In genomic region chr2:54606393-54606973, GRCh38 we compare ENCODE assay signal across 8 cellular contexts.
DNase-seq lines count a peak whose midpoint lies in the region; ATAC-seq lines count a peak whose summit lies in the region.

No MANE protein-coding gene starts in this region.

- H3K36me3 ChIP-seq in adipocyte (ENCODE audit: control insufficient read depth, insufficient read depth, low read length, severe bottlenecking) (peaks cover 4% of the 10 kb centered on the region), aorta (ENCODE audit: control insufficient read depth in 1 of 2, insufficient read depth in 2 of 2, low read length in 1 of 2) (no peaks in the 10 kb centered on the region)

- H3K4me3 Mint-ChIP-seq in naive B cell: peak overlapping the region in 1 of 8 donors; percentile 54

- H3K27me3 ChIP-seq in adipocyte (replicated peaks; ENCODE audit: control insufficient read depth, insufficient read depth, low read length) (no peaks in the 10 kb centered on the region), aorta (ENCODE audit: control insufficient read depth in 1 of 2, insufficient read depth in 2 of 2, low read length in 1 of 2) (no peaks in the 10 kb centered on the region)

- H3K9me3 Mint-ChIP-seq in naive B cell: peaks cover 0 to 4% (median 0%) of the 10 kb centered on the region in 7 donors

- H3K27ac Mint-ChIP-seq in naive B cell: peak overlapping the region in 4 of 6 donors; percentile 17 to 69 (median 53)

- no peak overlapping the region for H3K27ac ChIP-seq in aorta (ENCODE audit: low read depth in 1 of 2, low read length in 2 of 2)

- intact Hi-C loops in Right ventricle myocardium inferior (cut with DNase I): loop anchor here (5.0 kb wide), 2 partner anchors 49 to 149 kb away; partner anchors contain the start of gene SPTBN1
- intact Hi-C loops in cardiac septum (cut with DNase I): no loop called here
- intact Hi-C loops in aorta (cut with DNase I): no loop called here

- no peaks in the 10 kb centered on the region for H3K27me3 Mint-ChIP-seq in naive B cell

- peaks cover 79 to 85% (median 84%) of the 10 kb centered on the region in 3 donors for H3K4me1 Mint-ChIP-seq in naive B cell

- H3K4me3 ChIP-seq in adipocyte (ENCODE audit: low read length) (no peak overlapping the region), aorta (ENCODE audit: low read length in 2 of 2) (no peak overlapping the region)

- peak; percentile 70 for ATAC-seq in Right ventricle myocardium inferior
- no peak for ATAC-seq in naive B cell (ENCODE audit: low read depth in 2 of 2)
- peak; percentile 59 for ATAC-seq in aorta (ENCODE audit: low FRiP score)

- H3K9me3 ChIP-seq in adipocyte (ENCODE audit: control insufficient read depth, low read length) (no peaks in the 10 kb centered on the region), aorta (ENCODE audit: control insufficient read depth, low read length) (no peaks in the 10 kb centered on the region)

- peak overlapping the region; percentile 6 for H3K9ac ChIP-seq in adipocyte (ENCODE audit: low read length)

- H3K4me1 ChIP-seq in adipocyte (ENCODE audit: control insufficient read depth, insufficient read depth, low read length) (peaks cover 34% of the 10 kb centered on the region), aorta (ENCODE audit: control insufficient read depth in 1 of 2, insufficient read depth in 2 of 2, low read length in 2 of 2) (peaks cover 3 to 12% of the 10 kb centered on the region in 2 donors)

- DNase-seq in Right ventricle myocardium inferior (ENCODE audit: missing footprints): no peak
- no peak for DNase-seq in cardiac septum (ENCODE audit: low spot score)
- no peak for DNase-seq in adipocyte (ENCODE audit: low read depth)
- no peak for DNase-seq in naive B cell
- DNase-seq in aorta: no peak
- DNase-seq in amniotic stem cell (lab: John Stamatoyannopoulos, UW): no peak
- no peak for DNase-seq in NCI-H2171 (lab: John Stamatoyannopoulos, UW)
- DNase-seq in kidney glomerular epithelial cell (lab: John Stamatoyannopoulos, UW): no peak

- 56 to 57% methylated on average over 12 of the region's 12 CpGs for WGBS in aorta, 2 donors

- H3K36me3 Mint-ChIP-seq in naive B cell: peaks cover 0 to 8% of the 10 kb centered on the region in 2 donors

Comparison
In these comparisons a context has a peak if more than half of its experiments do, and no peak if none do; other contexts are left out.
1. ATAC-seq: peak in Right ventricle myocardium inferior (single experiment) and aorta (single experiment); none in naive B cell (0 of 2).